In the genomic region with DNA sequence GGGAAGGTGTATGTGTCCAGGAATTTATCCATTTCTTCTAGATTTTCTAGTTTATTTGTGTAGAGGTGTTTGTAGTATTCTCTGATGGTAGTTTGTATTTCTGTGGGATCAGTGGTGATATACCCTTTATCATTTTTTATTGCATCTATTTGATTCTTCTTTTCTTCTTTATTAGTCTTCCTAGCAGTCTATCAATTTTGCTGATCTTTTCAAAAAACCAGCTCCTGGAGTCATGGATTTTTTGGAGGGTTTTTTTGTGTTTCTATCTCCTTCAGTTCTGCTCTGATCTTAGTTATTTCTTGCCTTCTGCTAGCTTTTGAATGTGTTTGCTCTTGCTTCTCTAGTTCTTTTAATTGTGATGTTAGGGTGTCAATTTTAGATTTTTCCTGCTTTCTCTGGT, we compare ENCODE assay signal across 4 cellular contexts. TPM values are rescaled to one million over a fixed set of nuclear protein-coding genes. Genes with fewer than 3 reads are reported as not detected.
"Had no signal": no experiment of that assay in that cellular context is flagged by ENCODE, and none has a peak within 500 bp of the region (broad histone marks: within the 10 kb centered on the region; RNA-seq: fewer than 3 reads in every experiment).

No MANE protein-coding gene starts in this region.

RNA-seq across cellular contexts. Expression of a gene that starts 29.4 kb away (rescaled TPM):
- total RNA-seq: osteocyte, progenitor cell of endocrine pancreas had no signal
- polyA plus RNA-seq: neural cell, smooth muscle cell had no signal
